Comparison of ENCODE assay signal across 1 cellular context in the genomic region with DNA sequence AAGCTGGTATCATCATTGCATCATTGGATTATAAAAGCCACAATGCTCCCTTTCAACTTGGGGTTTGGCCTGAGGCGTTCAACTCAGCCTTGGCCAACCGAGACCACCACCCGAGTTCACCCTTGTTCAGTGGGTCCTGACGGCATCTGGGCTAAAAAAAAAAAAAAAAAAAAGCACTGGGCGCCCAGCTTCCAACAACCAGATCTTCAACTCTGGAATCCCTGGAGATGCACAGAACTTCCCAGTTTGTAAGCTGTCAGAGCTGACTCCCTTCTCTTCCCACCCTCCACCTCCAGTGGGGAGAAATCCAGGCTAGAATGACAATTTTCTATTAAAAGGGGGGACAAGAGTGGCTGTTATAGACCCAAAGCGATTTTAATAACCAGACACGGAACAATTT.
TF ChIP-seq lines count a peak whose summit lies in the region.

No MANE protein-coding gene starts in this region.

TF ChIP-seq in H1, 55 proteins besides CTCF, POLR2A, EP300 and RAD21 (continued from another document):
- no peak for TF ChIP-seq CHD7 (IDR thresholded peaks at IDR 0.05; ENCODE audit: insufficient replicate concordance, low read length)
- no peak for TF ChIP-seq RNF2 (IDR thresholded peaks at IDR 0.05; ENCODE audit: borderline replicate concordance, low read depth, low read length, missing control alignments, poor library complexity, severe bottlenecking)
- TF ChIP-seq MAX (IDR thresholded peaks at IDR 0.05): no peak
- no peak for TF ChIP-seq MAFK (IDR thresholded peaks at IDR 0.05; ENCODE audit: low read depth, low read length)
- no peak for TF ChIP-seq JUND (IDR thresholded peaks at IDR 0.05; ENCODE audit: low read length)
- TF ChIP-seq ZNF274 (IDR thresholded peaks at IDR 0.05; ENCODE audit: borderline replicate concordance, extremely low read depth, low read length): no peak
- TF ChIP-seq CBX8 (IDR thresholded peaks at IDR 0.05; ENCODE audit: borderline replicate concordance, low read depth, low read length): no peak
- TF ChIP-seq SAP30 (IDR thresholded peaks at IDR 0.05; ENCODE audit: insufficient read depth, insufficient replicate concordance, low read length): no peak
- no peak for TF ChIP-seq YY1 (IDR thresholded peaks at IDR 0.05; ENCODE audit: low read depth, low read length)
- TF ChIP-seq RXRA (IDR thresholded peaks at IDR 0.05; ENCODE audit: insufficient read depth, low read depth, low read length): no peak
- TF ChIP-seq KDM5A (IDR thresholded peaks at IDR 0.05; ENCODE audit: low read length): no peak
- TF ChIP-seq SUZ12 (IDR thresholded peaks at IDR 0.05; ENCODE audit: low read length): no peak
- TF ChIP-seq HDAC2 (IDR thresholded peaks at IDR 0.05; ENCODE audit: borderline replicate concordance in 1 of 2, low read depth in 2 of 2, low read length in 2 of 2): no peak
